23 cellular contexts compared by ENCODE assay signal in the genomic region with DNA sequence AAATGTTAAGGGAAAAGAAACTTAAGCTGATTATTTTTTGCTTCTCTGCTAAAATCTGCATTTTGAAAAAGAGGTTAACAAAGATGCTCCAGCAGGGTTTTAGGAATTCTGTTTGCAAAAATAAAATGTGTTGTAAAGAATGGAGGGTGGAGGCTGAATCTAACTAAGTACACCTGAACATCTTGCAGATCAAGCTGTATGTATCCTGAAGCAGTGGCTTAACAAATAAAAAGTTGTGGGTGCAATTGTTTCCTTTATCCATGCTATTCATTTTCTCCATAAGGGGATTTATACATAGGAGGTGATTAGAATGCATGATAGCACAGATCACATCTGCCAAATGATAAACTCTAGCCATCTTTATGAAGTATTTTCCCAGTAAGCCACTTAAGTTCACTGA.
"Had no signal": no experiment of that assay in that cellular context is flagged by ENCODE, and none has a peak within 500 bp of the region (broad histone marks: within the 10 kb centered on the region; RNA-seq: fewer than 3 reads in every experiment).

No MANE protein-coding gene starts in this region.

- H3K27me3 ChIP-seq: dorsolateral prefrontal cortex, gastrocnemius medialis, left lung, right atrium auricular region, transverse colon, upper lobe of right lung had no signal

- H3K27ac Mint-ChIP-seq: natural killer cell; stimulated activated naive CD8-positive, alpha-beta T cell treated with anti-CD3 and anti-CD28 coated beads, Interleukin-15, amount 100 ng/mL, for 72 hours had no signal

- H3K4me3 Mint-ChIP-seq: natural killer cell; stimulated activated naive CD8-positive, alpha-beta T cell treated with anti-CD3 and anti-CD28 coated beads, Interleukin-15, amount 100 ng/mL, for 72 hours had no signal

- H3K27ac ChIP-seq: dorsolateral prefrontal cortex, gastrocnemius medialis, left lung, prostate gland, right atrium auricular region, suprapubic skin, transverse colon, upper lobe of right lung, uterus had no signal

- H3K9me3 ChIP-seq: gastrocnemius medialis, left lung, prostate gland, right atrium auricular region, suprapubic skin, transverse colon, upper lobe of right lung, uterus had no signal

- H3K27me3 Mint-ChIP-seq: stimulated activated naive CD8-positive, alpha-beta T cell treated with anti-CD3 and anti-CD28 coated beads, Interleukin-15, amount 100 ng/mL, for 72 hours had no signal

- DNase-seq: dorsolateral prefrontal cortex; effector CD4-positive, alpha-beta T cell; gastrocnemius medialis; head of caudate nucleus; left cardiac atrium; left lung; mammary epithelial cell; natural killer cell; nucleus accumbens; stimulated activated CD4-positive, alpha-beta T cell treated with anti-CD3 and anti-CD28 coated beads, Interleukin-12 subunit alpha, Interleukin-12 subunit beta, amount 100 ng/mL, for 4 hours; stimulated activated CD4-positive, alpha-beta T cell treated with anti-CD3 and anti-CD28 coated beads, Interleukin-1b, Interleukin-23, amount 100 ng/mL, for 48 hours; stimulated activated CD4-positive, alpha-beta T cell treated with anti-CD3 and anti-CD28 coated beads, Interleukin-4, amount 100 ng/mL, for 1 hour; stimulated activated CD8-positive, alpha-beta memory T cell treated with anti-CD3 and anti-CD28 coated beads, Interleukin-4, amount 100 ng/mL, for 48 hours; stimulated activated naive CD4-positive, alpha-beta T cell; stimulated activated naive CD8-positive, alpha-beta T cell treated with anti-CD3 and anti-CD28 coated beads, Interleukin-15, amount 100 ng/mL, for 72 hours; transverse colon; upper lobe of right lung; uterus had no signal

- H3K36me3 Mint-ChIP-seq: natural killer cell had no signal

- H3K4me2 ChIP-seq: smooth muscle cell had no signal

- H3K4me1 ChIP-seq: gastrocnemius medialis, left lung, prostate gland, right atrium auricular region, suprapubic skin, transverse colon, uterus had no signal

- H3K36me3 ChIP-seq: gastrocnemius medialis, left lung, prostate gland, right atrium auricular region, suprapubic skin, transverse colon, upper lobe of right lung, uterus had no signal

- H3K4me1 Mint-ChIP-seq: natural killer cell; stimulated activated naive CD8-positive, alpha-beta T cell treated with anti-CD3 and anti-CD28 coated beads, Interleukin-15, amount 100 ng/mL, for 72 hours had no signal

- H3K4me3 ChIP-seq: dorsolateral prefrontal cortex, gastrocnemius medialis, left lung, prostate gland, right atrium auricular region, smooth muscle cell, suprapubic skin, transverse colon, upper lobe of right lung, uterus had no signal

- ATAC-seq: gastrocnemius medialis; left cardiac atrium; left lung; natural killer cell; sciatic nerve; stimulated activated naive CD8-positive, alpha-beta T cell treated with anti-CD3 and anti-CD28 coated beads, Interleukin-15, amount 100 ng/mL, for 72 hours; upper lobe of right lung had no signal
